ENCODE assay signal across 8 cellular contexts in the genomic region with DNA sequence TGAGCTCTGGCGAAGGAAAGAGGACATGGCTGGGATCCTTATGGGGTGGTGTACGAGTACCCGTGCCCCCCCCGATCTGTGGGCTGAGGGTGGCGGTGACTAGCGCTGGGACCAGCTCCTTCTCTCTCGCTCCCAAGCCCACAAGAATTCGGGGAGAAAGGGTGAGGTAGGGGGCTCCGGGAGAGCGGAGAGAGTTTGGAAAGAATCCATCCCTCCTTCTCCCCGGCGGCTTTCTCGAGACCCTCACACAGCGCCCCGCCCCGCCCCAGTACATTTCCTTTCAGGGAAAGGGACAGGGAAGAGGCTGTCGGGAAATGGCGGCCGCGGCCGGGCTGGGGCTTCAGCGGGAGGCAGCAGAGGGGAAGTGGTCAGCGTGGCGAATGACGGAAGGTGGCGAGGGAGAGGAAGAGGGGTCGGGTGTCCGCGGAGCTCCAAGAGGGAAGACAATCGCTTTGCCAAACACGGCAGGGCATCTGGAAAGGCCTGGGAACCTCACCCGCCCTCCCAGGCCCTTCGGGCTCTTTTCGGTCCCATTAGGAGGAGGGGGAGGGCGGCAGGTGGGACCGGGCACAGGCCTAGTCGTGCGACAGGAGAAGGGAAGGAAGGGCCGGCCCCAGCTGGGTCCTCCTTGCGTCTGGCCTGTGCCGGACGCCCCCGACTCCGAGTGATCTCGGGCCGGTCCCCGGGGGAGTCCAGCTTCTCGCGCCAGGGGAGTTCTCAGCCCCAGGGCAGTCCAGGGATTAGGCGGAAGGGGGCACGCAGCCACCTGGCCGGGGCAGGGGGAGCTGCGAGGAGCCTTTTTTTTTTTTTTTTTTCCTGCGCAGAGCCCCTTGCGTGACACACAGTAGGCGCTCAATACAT. TPM values are rescaled to one million over a fixed set of nuclear protein-coding genes. Genes with fewer than 3 reads are reported as not detected.
A peak's percentile ranks its signal among the peaks of the same experiment; 100 is the strongest.
DNase-seq lines count a peak whose midpoint lies in the region; ATAC-seq and TF ChIP-seq lines count a peak whose summit lies in the region.

No MANE protein-coding gene starts in this region.

- peak; percentile 23 for DNase-seq in Calu3
- DNase-seq in NCI-H1105 (lab: John Stamatoyannopoulos, UW), result peak; percentile 26
- peak; percentile 52 to 59 for DNase-seq in activated T-cell treated with anti-CD3 and anti-CD28 coated beads, Interleukin-2, amount 50 U/mL, for 48 hours
- no peak for DNase-seq in esophagus squamous epithelium (lab: John Stamatoyannopoulos, UW)
- DNase-seq in naive B cell, result peak; percentile 31
- DNase-seq in ureter (ENCODE audit: low spot score), result peak; percentile 64

- H3K9me3 ChIP-seq in esophagus squamous epithelium, result no peaks in the 10 kb centered on the region

- peak overlapping the region; percentile 76 for H3K4me3 Mint-ChIP-seq in Calu3 (ENCODE audit: low read depth, unreplicated experiment)
- H3K4me3 Mint-ChIP-seq in naive B cell, result peak overlapping the region; percentile 79 to 97 (median 94)

- peak overlapping the region; percentile 87 to 93 (median 90) for H3K27ac ChIP-seq in esophagus squamous epithelium

- TF ChIP-seq POLR2A in esophagus squamous epithelium (IDR thresholded peaks at IDR 0.05), result peak in 1 of 4 donors; percentile 25

- no peaks in the 10 kb centered on the region for H3K27me3 ChIP-seq in esophagus squamous epithelium

- H3K36me3 Mint-ChIP-seq in Calu3 (ENCODE audit: insufficient read depth, unreplicated experiment) (peaks cover 10% of the 10 kb centered on the region), naive B cell (peaks cover 0 to 6% of the 10 kb centered on the region in 2 donors)

- peaks cover 0 to 9% (median 0%) of the 10 kb centered on the region in 3 donors for H3K36me3 ChIP-seq in esophagus squamous epithelium

- no peaks in the 10 kb centered on the region for H3K9me3 Mint-ChIP-seq in Calu3 (ENCODE audit: low read depth, unreplicated experiment)
- peaks cover 0 to 1% (median 0%) of the 10 kb centered on the region in 7 donors for H3K9me3 Mint-ChIP-seq in naive B cell

- H3K4me1 ChIP-seq in esophagus squamous epithelium, result peaks cover 0 to 35% (median 3%) of the 10 kb centered on the region in 3 donors

- CTCF ChIA-PET in Calu3 (lab: Charles Lee), result interaction anchor here (0.7 kb wide), 1 partner anchor 12 kb away, joined by 3 read pairs; no protein-coding TSS in a partner anchor

- peak overlapping the region; percentile 50 to 78 (median 62) for H3K4me3 ChIP-seq in esophagus squamous epithelium

- H3K4me1 Mint-ChIP-seq in Calu3 (ENCODE audit: low read depth, unreplicated experiment) (peaks cover 8% of the 10 kb centered on the region), naive B cell (peaks cover 26 to 33% (median 28%) of the 10 kb centered on the region in 3 donors)

- H3K27me3 Mint-ChIP-seq in Calu3 (ENCODE audit: unreplicated experiment) (peaks cover 21% of the 10 kb centered on the region), naive B cell (peaks cover 0 to 21% (median 0%) of the 10 kb centered on the region in 3 donors)

- WGBS in esophagus squamous epithelium, 2 donors, result 2 to 33% methylated on average over 16 to 17 of the region's 56 CpGs

- intact Hi-C loops in Calu3 (cut with micrococcal nuclease; ENCODE audit: unreplicated experiment), result loop anchor here (10.0 kb wide), 1 partner anchor 177 kb away; no protein-coding TSS in a partner anchor
- intact Hi-C loops in esophagus squamous epithelium (cut with DNase I), result loop anchor here (10.0 kb wide), 1 partner anchor 177 kb away; no protein-coding TSS in a partner anchor

- peak overlapping the region; percentile 93 for H3K27ac Mint-ChIP-seq in Calu3 (ENCODE audit: unreplicated experiment)
- peak overlapping the region; percentile 95 to 99 (median 98) for H3K27ac Mint-ChIP-seq in naive B cell

- TF ChIP-seq CTCF in Calu3 (IDR thresholded peaks at IDR 0.05; ENCODE audit: unreplicated experiment) (no peak), esophagus squamous epithelium (IDR thresholded peaks at IDR 0.05) (no peak)

- ATAC-seq in GM21447 (IDR thresholded peaks at IDR 0.05; ENCODE audit: unreplicated experiment), result peak; percentile 50
- ATAC-seq in naive B cell (ENCODE audit: low read depth in 2 of 2), result peak; percentile 42 to 55
- no peak for ATAC-seq in HG03571 (IDR thresholded peaks at IDR 0.05; ENCODE audit: unreplicated experiment)

- no TSS peak for BruUV-seq in Calu3 (replicated peaks; lab: Mats Ljungman, UMichigan)

RNA-seq across cellular contexts. Expression of a gene that starts 10.2 kb away (rescaled TPM):
- 71.8 and 74.2 TPM in 2 replicates for total RNA-seq in Calu3 (2022)
- 10 to 100 TPM; 34.5 to 49.6 (median 46.7) TPM for total RNA-seq in esophagus squamous epithelium
- polyA plus RNA-seq in naive B cell (ENCODE audit: low read depth in 6 of 6), result 100 to 1,000 TPM in 5 of 6 donors, 10 to 100 TPM in 1; 78.2 to 162 (median 109) TPM
- total RNA-seq in ureter, result 64.0 TPM

RNA-seq across cellular contexts. Expression of a gene that starts 10.5 kb away (rescaled TPM):
- total RNA-seq in Calu3 (2022) (61.2 and 63.6 TPM in 2 replicates), esophagus squamous epithelium (10 to 100 TPM; 12.2 to 32.8 (median 21.9) TPM), ureter (13.7 TPM)
- 10 to 100 TPM; 15.4 to 28.8 (median 24.9) TPM for polyA plus RNA-seq in naive B cell (ENCODE audit: low read depth in 6 of 6)

RNA-seq across cellular contexts. Expression of a gene that starts 27.4 kb away (rescaled TPM):
- total RNA-seq in Calu3 (2022), result 238 and 239 TPM in 2 replicates
- total RNA-seq in esophagus squamous epithelium, result 1,000 to 10,000 TPM in 3 of 4 donors, 100 to 1,000 TPM in 1; 706 to 2,007 (median 1,553) TPM
- polyA plus RNA-seq in naive B cell (ENCODE audit: low read depth in 6 of 6), result 1,000 to 10,000 TPM; 1,439 to 2,390 (median 1,883) TPM
- total RNA-seq in ureter, result 427 TPM

RNA-seq across cellular contexts. Expression of a gene that starts 32.2 kb away (rescaled TPM):
- total RNA-seq in Calu3 (2022) (not detected in 2 replicates), esophagus squamous epithelium (1 to 10 TPM in 2 of 4 donors, under 1 TPM in 2; 0.15 to 4.2 (median 0.83) TPM), ureter (7.9 TPM)
- polyA plus RNA-seq in naive B cell (ENCODE audit: low read depth in 6 of 6), result 100 to 1,000 TPM; 110 to 189 (median 162) TPM
